In the genomic region with DNA sequence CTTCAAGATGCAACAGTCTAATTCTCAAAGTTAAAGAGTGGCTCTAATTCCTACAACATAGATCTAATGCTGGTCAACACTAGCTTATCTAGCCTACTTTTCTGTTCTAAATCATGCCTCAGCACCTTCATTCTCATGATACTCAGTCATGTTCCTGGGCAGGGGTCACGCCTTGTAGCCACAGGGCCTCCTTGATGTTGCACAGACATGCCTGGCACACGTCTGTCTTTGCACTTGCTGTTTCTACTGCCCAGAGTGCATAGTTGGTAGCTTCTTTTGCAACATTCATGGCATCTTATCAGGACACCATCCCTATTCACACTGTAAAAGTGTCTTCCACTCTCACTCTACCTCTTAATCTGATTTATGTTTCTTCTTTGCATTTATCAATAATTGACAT, we compare ENCODE assay signal across 23 cellular contexts.
DNase-seq lines count a peak whose midpoint lies in the region; ATAC-seq, FAIRE-seq and TF ChIP-seq lines count a peak whose summit lies in the region.
"Had no signal": no experiment of that assay in that cellular context is flagged by ENCODE, and none has a peak within 500 bp of the region (broad histone marks: within the 10 kb centered on the region; RNA-seq: fewer than 3 reads in every experiment).

No MANE protein-coding gene starts in this region.

- no peaks in the 10 kb centered on the region for H3K4me1 Mint-ChIP-seq in CD14-positive monocyte
- H3K4me1 Mint-ChIP-seq: CD8-positive, alpha-beta memory T cell had no signal

- peaks cover 0 to 2% (median 0%) of the 10 kb centered on the region in 3 donors for H3K27me3 Mint-ChIP-seq in CD14-positive monocyte (ENCODE audit: low read depth in 3 of 3)
- H3K27me3 Mint-ChIP-seq: CD4-positive, alpha-beta T cell had no signal

- H3K4me1 ChIP-seq in foreskin keratinocyte (no peaks in the 10 kb centered on the region), aorta (ENCODE audit: control insufficient read depth in 1 of 2, insufficient read depth in 2 of 2, low read length in 2 of 2) (no peaks in the 10 kb centered on the region)
- H3K4me1 ChIP-seq: BLaER1, HAP-1 had no signal

- FAIRE-seq in GM19239 (lab: Jason Lieb, UNC) (peak; percentile 51), bronchial epithelial cell (lab: Jason Lieb, UNC) (no peak)
- FAIRE-seq: D721Med, GM12891, H54 had no signal

- H3K36me3 Mint-ChIP-seq in CD14-positive monocyte = no peaks in the 10 kb centered on the region
- H3K36me3 Mint-ChIP-seq: CD8-positive, alpha-beta memory T cell had no signal

- no peak for ATAC-seq in foreskin keratinocyte
- no peak for ATAC-seq in aorta (ENCODE audit: low FRiP score)
- no peak for ATAC-seq in HG02623 (IDR thresholded peaks at IDR 0.05; ENCODE audit: unreplicated experiment)
- ATAC-seq in HG03097 (IDR thresholded peaks at IDR 0.05; ENCODE audit: low FRiP score, unreplicated experiment) = no peak

- H3K4me3 Mint-ChIP-seq in CD14-positive monocyte = no peak overlapping the region
- H3K4me3 Mint-ChIP-seq: B cell; CD4-positive, alpha-beta T cell; CD8-positive, alpha-beta memory T cell; HFFc6 had no signal

- 60 to 62% methylated on average over 2 of the region's 2 CpGs for WGBS in aorta, 2 donors

- H3K27ac ChIP-seq in foreskin keratinocyte = no peak overlapping the region
- no peak overlapping the region for H3K27ac ChIP-seq in aorta (ENCODE audit: low read depth in 1 of 2, low read length in 2 of 2)
- H3K27ac ChIP-seq: BLaER1, C4-2B, GM23248 had no signal

- H3K27me3 ChIP-seq in bronchial epithelial cell (ENCODE audit: control insufficient read depth, insufficient read depth, low read length) (no peaks in the 10 kb centered on the region), foreskin keratinocyte (no peaks in the 10 kb centered on the region), aorta (ENCODE audit: control insufficient read depth in 1 of 2, insufficient read depth in 2 of 2, low read length in 1 of 2) (no peaks in the 10 kb centered on the region)
- H3K27me3 ChIP-seq: BLaER1 had no signal

- peaks cover 0 to 9% (median 2%) of the 10 kb centered on the region in 7 donors for H3K9me3 Mint-ChIP-seq in CD14-positive monocyte
- H3K9me3 Mint-ChIP-seq: HFFc6 had no signal

- intact Hi-C loops in CD14-positive monocyte (cut with micrococcal nuclease) = no loop called here
- intact Hi-C loops in aorta (cut with DNase I) = no loop called here

- H3K27ac Mint-ChIP-seq in CD14-positive monocyte = no peak overlapping the region
- H3K27ac Mint-ChIP-seq: B cell; CD4-positive, alpha-beta T cell; CD8-positive, alpha-beta memory T cell; HFFc6 had no signal

- TF ChIP-seq CTCF in bronchial epithelial cell (IDR thresholded peaks at IDR 0.05; ENCODE audit: insufficient read depth, low read length, severe bottlenecking) = no peak
- no peak for TF ChIP-seq CTCF in foreskin keratinocyte (conservative IDR thresholded peaks at IDR 0.05)
- TF ChIP-seq CTCF in CD14-positive monocyte (IDR thresholded peaks at IDR 0.05) = no peak

- H3K9me3 ChIP-seq in aorta (ENCODE audit: control insufficient read depth, low read length) = peaks cover 1% of the 10 kb centered on the region
- H3K9me3 ChIP-seq: BLaER1, HAP-1 had no signal

- H3K4me3 ChIP-seq in bronchial epithelial cell (ENCODE audit: low read depth, low read length) (no peak overlapping the region), aorta (ENCODE audit: low read length in 2 of 2) (no peak overlapping the region)
- H3K4me3 ChIP-seq: BLaER1, GM23248, HAP-1 had no signal

- H3K36me3 ChIP-seq in bronchial epithelial cell (ENCODE audit: control insufficient read depth, insufficient read depth, low read length) (no peaks in the 10 kb centered on the region), aorta (ENCODE audit: control insufficient read depth in 1 of 2, insufficient read depth in 2 of 2, low read length in 1 of 2) (no peaks in the 10 kb centered on the region)
- H3K36me3 ChIP-seq: BLaER1, HAP-1 had no signal

- no peak for DNase-seq in GM19239 (ENCODE audit: insufficient read length, low spot score)
- DNase-seq in HPDE6-E6E7 (ENCODE audit: extremely low spot score) = peak; percentile 3
- DNase-seq in bronchial epithelial cell (ENCODE audit: low read depth) = peak; percentile 73
- peak; percentile 8 to 30 for DNase-seq in foreskin keratinocyte
- DNase-seq in CD14-positive monocyte (ENCODE audit: low spot score) = no peak
- no peak for DNase-seq in aorta
- DNase-seq: CD4-positive, alpha-beta T cell; CD8-positive, alpha-beta memory T cell; DMS 273 treated with DMSO at 0.1 percent for 48 hours; DMS79; EL; GDM1; GM23248; HFFc6 had no signal

Comparison
In these comparisons a context has a peak if more than half of its experiments do, and no peak if none do; other contexts are left out.
1. DNase-seq: peak in HPDE6-E6E7 (single experiment), bronchial epithelial cell (single experiment) and foreskin keratinocyte (2 of 2); none in GM19239 (single experiment), CD14-positive monocyte (single experiment) and aorta (0 of 2).